In the genomic region with DNA sequence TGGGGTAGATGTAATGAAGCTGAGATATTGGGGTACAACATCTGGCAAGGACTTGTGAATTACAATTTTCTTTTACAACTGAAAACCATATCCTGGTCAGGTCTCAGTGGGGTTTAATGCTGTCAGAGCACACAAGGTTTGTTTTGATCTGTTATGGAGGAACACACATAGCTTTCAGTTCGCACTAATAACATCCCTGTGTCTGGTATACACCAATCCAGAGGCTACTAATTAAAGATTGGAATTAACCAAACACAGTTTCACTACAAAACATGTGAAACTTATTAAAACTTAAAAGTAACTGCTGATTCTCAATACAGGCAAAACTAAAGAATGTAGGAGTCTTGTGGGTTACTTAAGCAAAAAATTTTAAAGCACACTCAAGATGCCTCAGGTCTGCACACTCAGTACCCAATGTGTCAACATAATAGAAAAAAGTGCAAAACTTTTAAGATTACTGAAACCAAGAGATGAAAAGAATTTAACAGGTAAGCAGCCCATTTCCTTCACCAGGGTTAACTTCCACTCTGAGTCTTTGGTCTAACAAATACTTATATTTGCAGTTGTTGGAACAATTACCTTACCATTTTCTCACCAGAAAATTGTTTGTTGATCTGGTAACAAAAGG, we compare ENCODE assay signal across 1 cellular context.
TF ChIP-seq lines count a peak whose summit lies in the region.

No MANE protein-coding gene starts in this region.

TF ChIP-seq in GM12878, 131 proteins besides CTCF, POLR2A, EP300 and RAD21 (continued from another document):
- TF ChIP-seq PRDM15 (CRISPR knock-in tag; IDR thresholded peaks at IDR 0.05) (no peak), STAT3 (IDR thresholded peaks at IDR 0.05; ENCODE audit: low read depth, low read length) (no peak), CBX5 (IDR thresholded peaks at IDR 0.05; ENCODE audit: low read depth) (no peak), JUND (IDR thresholded peaks at IDR 0.05; ENCODE audit: low read depth, low read length) (no peak), PAX5 (IDR thresholded peaks at IDR 0.05; ENCODE audit: borderline replicate concordance, low read depth, low read length) (no peak), ZNF687 (IDR thresholded peaks at IDR 0.05) (no peak), RUNX3 (IDR thresholded peaks at IDR 0.05; ENCODE audit: low read length) (0 out of 2 replicates have a peak, but pooled peaks have one; percentile 12), POU2F2 (IDR thresholded peaks at IDR 0.05; ENCODE audit: borderline replicate concordance, low read depth, low read length) (no peak), TBL1XR1 (IDR thresholded peaks at IDR 0.05; ENCODE audit: low read depth, low read length) (no peak), ATF2 (IDR thresholded peaks at IDR 0.05; ENCODE audit: low read length) (peak; percentile 38; the same call in 1 of the 2 replicates), MTA2 (IDR thresholded peaks at IDR 0.05; ENCODE audit: low read depth) (peak; percentile 90), POLR2AphosphoS5 (IDR thresholded peaks at IDR 0.05; ENCODE audit: low read length) (no peak), MXI1 (IDR thresholded peaks at IDR 0.05; ENCODE audit: low read depth, low read length) (no peak), NFYA (IDR thresholded peaks at IDR 0.05; ENCODE audit: borderline replicate concordance, low read depth, low read length) (no peak), ZNF384 (IDR thresholded peaks at IDR 0.05; ENCODE audit: borderline replicate concordance, low read depth, low read length) (no peak), SUPT20H (IDR thresholded peaks at IDR 0.05; ENCODE audit: borderline replicate concordance, control insufficient read depth, low read depth, low read length) (no peak), IKZF2 (IDR thresholded peaks at IDR 0.05) (peak; percentile 79), CREB1 (IDR thresholded peaks at IDR 0.05; ENCODE audit: low read depth) (no peak), IKZF1 (conservative IDR thresholded peaks at IDR 0.05) (0 out of 2 replicates have a peak, but pooled peaks have one; percentile 50), SKIL (IDR thresholded peaks at IDR 0.05; ENCODE audit: low read depth, poor library complexity, severe bottlenecking) (peak; percentile 42), ZNF592 (IDR thresholded peaks at IDR 0.05) (no peak), NBN (IDR thresholded peaks at IDR 0.05) (0 out of 2 replicates have a peak, but pooled peaks have one; percentile 51), SMAD5 (IDR thresholded peaks at IDR 0.05; ENCODE audit: low read depth) (no peak), NFIC (IDR thresholded peaks at IDR 0.05; ENCODE audit: low read depth, low read length) (0 out of 2 replicates have a peak, but pooled peaks have one; percentile 21), LARP7 (IDR thresholded peaks at IDR 0.05) (no peak), FOXM1 (IDR thresholded peaks at IDR 0.05; ENCODE audit: low read depth, low read length) (0 out of 2 replicates have a peak, but pooled peaks have one; percentile 24), CHD1 (IDR thresholded peaks at IDR 0.05; ENCODE audit: low read depth, low read length) (no peak), E2F8 (IDR thresholded peaks at IDR 0.05; ENCODE audit: low read depth, partially characterized antibody) (no peak), SRF (IDR thresholded peaks at IDR 0.05; ENCODE audit: low read depth in 2 of 2, low read length in 2 of 2) (no peak)
